In the genomic region with DNA sequence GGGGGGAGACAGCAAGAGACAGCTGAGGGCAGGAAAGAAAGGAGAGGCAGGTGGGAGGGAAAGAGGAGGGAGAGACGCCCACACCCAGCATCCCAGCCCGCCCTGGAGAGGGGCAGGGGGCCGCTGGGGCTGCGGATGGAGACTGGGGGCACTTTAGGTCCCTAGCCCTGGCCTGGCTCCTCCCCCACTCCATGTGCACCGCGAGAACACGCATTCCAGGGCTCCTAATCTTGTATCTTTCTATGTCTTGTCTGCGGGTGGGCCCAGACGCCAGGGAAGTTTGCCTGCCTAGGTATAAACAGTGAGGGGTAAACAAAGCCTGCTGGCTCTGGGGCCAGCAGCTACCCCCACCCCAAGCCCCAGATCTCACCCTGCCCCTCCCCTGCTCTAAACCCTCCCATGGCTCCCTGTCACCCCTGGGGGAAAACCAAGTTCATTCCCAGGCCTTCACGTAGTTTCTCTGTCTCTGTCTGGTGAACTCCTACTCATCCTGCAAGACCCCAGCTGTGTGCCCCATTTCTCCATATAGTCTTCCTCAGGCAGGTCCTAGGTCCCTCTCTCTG, we compare ENCODE assay signal across 9 cellular contexts. TPM values are rescaled to one million over a fixed set of nuclear protein-coding genes. Genes with fewer than 3 reads are reported as not detected.
DNase-seq lines count a peak whose midpoint lies in the region; ATAC-seq and TF ChIP-seq lines count a peak whose summit lies in the region.
"Had no signal": no experiment of that assay in that cellular context is flagged by ENCODE, and none has a peak within 500 bp of the region (broad histone marks: within the 10 kb centered on the region; RNA-seq: fewer than 3 reads in every experiment).

No MANE protein-coding gene starts in this region.

- peaks cover 37% of the 10 kb centered on the region for H3K36me3 Mint-ChIP-seq in T-cell

- no peaks in the 10 kb centered on the region for H3K9me3 Mint-ChIP-seq in T-cell
- H3K9me3 Mint-ChIP-seq: stimulated activated naive CD8-positive, alpha-beta T cell treated with anti-CD3 and anti-CD28 coated beads, Interleukin-15, Interleukin-2, amounts not matched to agents 100 ng/mL and 50 ng/mL, for 24 hours had no signal

- 45 to 54% methylated on average over 10 of the region's 10 CpGs for WGBS in testis, 2 donors

- CTCF ChIA-PET in T-cell (lab: Charles Lee), result no interaction called here

- no peaks in the 10 kb centered on the region for H3K27me3 Mint-ChIP-seq in T-cell
- H3K27me3 Mint-ChIP-seq: stimulated activated naive CD8-positive, alpha-beta T cell treated with anti-CD3 and anti-CD28 coated beads, Interleukin-15, Interleukin-2, amounts not matched to agents 100 ng/mL and 50 ng/mL, for 24 hours had no signal

- H3K4me1 ChIP-seq in iPS-20b (ENCODE audit: insufficient read depth, low read length) (peaks cover 10% of the 10 kb centered on the region), testis (peaks cover 60% of the 10 kb centered on the region)

- no peak for TF ChIP-seq CTCF in testis (IDR thresholded peaks at IDR 0.05)

- POLR2A ChIA-PET in T-cell (lab: Charles Lee), result interaction anchor here in 1 of 2 donors (0.9 kb wide), 1 partner anchor 106 kb away, joined by 4 read pairs; no protein-coding TSS in a partner anchor

- intact Hi-C loops in testis (cut with DNase I; ENCODE audit: low total_unique reads), result no loop called here

- no peak for TF ChIP-seq POLR2A in testis (IDR thresholded peaks at IDR 0.05)

- H3K9ac ChIP-seq in iPS-20b (ENCODE audit: low read depth, low read length), result peak overlapping the region; percentile 34; the same call in 1 of the 2 replicates

- no peak overlapping the region for H3K27ac ChIP-seq in iPS-20b (ENCODE audit: low read length)
- peak overlapping the region; percentile 97 for H3K27ac ChIP-seq in testis
- H3K27ac ChIP-seq in caudate nucleus (ENCODE audit: low read depth, low read length), result no peak overlapping the region

- H3K27ac Mint-ChIP-seq in T-cell, result peak overlapping the region; percentile 50 to 74
- H3K27ac Mint-ChIP-seq: stimulated activated naive CD8-positive, alpha-beta T cell treated with anti-CD3 and anti-CD28 coated beads, Interleukin-15, Interleukin-2, amounts not matched to agents 100 ng/mL and 50 ng/mL, for 24 hours had no signal

- H3K4me3 ChIP-seq in iPS-20b (ENCODE audit: low read length) (peak overlapping the region; percentile 21; the same call in 1 of the 2 replicates), testis (no peak overlapping the region)

- H3K27me3 ChIP-seq in iPS-20b (ENCODE audit: insufficient read depth, low read length) (peaks cover 8% of the 10 kb centered on the region; the same call in 1 of the 2 replicates), testis (no peaks in the 10 kb centered on the region)

- peak overlapping the region in 1 of 3 donors; percentile 44 for H3K4me3 Mint-ChIP-seq in T-cell
- H3K4me3 Mint-ChIP-seq: stimulated activated naive CD8-positive, alpha-beta T cell treated with anti-CD3 and anti-CD28 coated beads, Interleukin-15, Interleukin-2, amounts not matched to agents 100 ng/mL and 50 ng/mL, for 24 hours had no signal

- H3K36me3 ChIP-seq in iPS-20b (ENCODE audit: insufficient read depth, low read depth, low read length) (peaks cover 23% of the 10 kb centered on the region), testis (ENCODE audit: low read depth, missing control alignments) (no peaks in the 10 kb centered on the region)

- DNase-seq in NCI-H510A treated with DMSO at 0.1 percent for 48 hours (lab: John Stamatoyannopoulos, UW) (peak; percentile 38), NCI-H510A (lab: John Stamatoyannopoulos, UW) (no peak), T-cell (no peak), testis (peak; percentile 57), caudate nucleus (lab: John Stamatoyannopoulos, UW) (no peak)

- H3K4me1 Mint-ChIP-seq in T-cell, result peaks cover 51 to 57% (median 54%) of the 10 kb centered on the region in 3 donors

- ATAC-seq in T-cell (replicated peaks in 1 of 4) (no peak), HG03280 (IDR thresholded peaks at IDR 0.05; ENCODE audit: unreplicated experiment) (no peak)
- ATAC-seq in activated CD4-positive, CD25-positive, alpha-beta regulatory T cell treated with anti-CD3 and anti-CD28 coated beads, Interleukin-2, amount 50 U/mL, for 24 hours, result no peak

- H3K9me3 ChIP-seq in iPS-20b (ENCODE audit: insufficient read depth, low read depth, low read length), result no peaks in the 10 kb centered on the region
- no peaks in the 10 kb centered on the region for H3K9me3 ChIP-seq in testis

RNA-seq across cellular contexts. Expression of gene TLE5, which starts 5.8 kb away (rescaled TPM):
- total RNA-seq in T-cell (1,000 to 10,000 TPM in 3 of 5 donors, 100 to 1,000 TPM in 2; 777 to 1,202 (median 1,047) TPM), testis (100 to 1,000 TPM; 354 to 539 TPM)
- polyA plus RNA-seq in testis (ENCODE audit: insufficient read depth, low read depth, low replicate concordance), result 314 TPM

RNA-seq across cellular contexts. Expression of gene TLE2, which starts 27.5 kb away (rescaled TPM):
- total RNA-seq in T-cell (10 to 100 TPM; 16.7 to 29.7 (median 21.5) TPM), testis (10 to 100 TPM; 70.5 to 76.6 TPM)
- polyA plus RNA-seq in testis (ENCODE audit: insufficient read depth, low read depth, low replicate concordance), result 30.2 TPM

RNA-seq across cellular contexts. Expression of gene GNA11, which starts 37.6 kb away (rescaled TPM):
- total RNA-seq in T-cell (1 to 10 TPM; 2.3 to 6.3 (median 4.0) TPM), testis (100 to 1,000 TPM; 113 to 122 TPM)
- polyA plus RNA-seq in testis (ENCODE audit: insufficient read depth, low read depth, low replicate concordance), result 125 TPM

Comparison
In these comparisons a context has a peak if more than half of its experiments do, and no peak if none do; other contexts are left out.
1. DNase-seq: peak in NCI-H510A treated with DMSO at 0.1 percent for 48 hours (single experiment) and testis (single experiment); none in NCI-H510A (single experiment), T-cell (0 of 34) and caudate nucleus (0 of 61).
2. H3K27ac ChIP-seq: peak in testis (2 of 2); none in iPS-20b (single experiment) and caudate nucleus (single experiment).
3. RNA of gene GNA11, which starts 37.6 kb away (total RNA-seq): 113 to 122 TPM in testis; 2.3 to 6.3 TPM in T-cell; every median in the first group is over 10 times any median in the second.